ENCODE assay signal across 1 cellular context in the genomic region with DNA sequence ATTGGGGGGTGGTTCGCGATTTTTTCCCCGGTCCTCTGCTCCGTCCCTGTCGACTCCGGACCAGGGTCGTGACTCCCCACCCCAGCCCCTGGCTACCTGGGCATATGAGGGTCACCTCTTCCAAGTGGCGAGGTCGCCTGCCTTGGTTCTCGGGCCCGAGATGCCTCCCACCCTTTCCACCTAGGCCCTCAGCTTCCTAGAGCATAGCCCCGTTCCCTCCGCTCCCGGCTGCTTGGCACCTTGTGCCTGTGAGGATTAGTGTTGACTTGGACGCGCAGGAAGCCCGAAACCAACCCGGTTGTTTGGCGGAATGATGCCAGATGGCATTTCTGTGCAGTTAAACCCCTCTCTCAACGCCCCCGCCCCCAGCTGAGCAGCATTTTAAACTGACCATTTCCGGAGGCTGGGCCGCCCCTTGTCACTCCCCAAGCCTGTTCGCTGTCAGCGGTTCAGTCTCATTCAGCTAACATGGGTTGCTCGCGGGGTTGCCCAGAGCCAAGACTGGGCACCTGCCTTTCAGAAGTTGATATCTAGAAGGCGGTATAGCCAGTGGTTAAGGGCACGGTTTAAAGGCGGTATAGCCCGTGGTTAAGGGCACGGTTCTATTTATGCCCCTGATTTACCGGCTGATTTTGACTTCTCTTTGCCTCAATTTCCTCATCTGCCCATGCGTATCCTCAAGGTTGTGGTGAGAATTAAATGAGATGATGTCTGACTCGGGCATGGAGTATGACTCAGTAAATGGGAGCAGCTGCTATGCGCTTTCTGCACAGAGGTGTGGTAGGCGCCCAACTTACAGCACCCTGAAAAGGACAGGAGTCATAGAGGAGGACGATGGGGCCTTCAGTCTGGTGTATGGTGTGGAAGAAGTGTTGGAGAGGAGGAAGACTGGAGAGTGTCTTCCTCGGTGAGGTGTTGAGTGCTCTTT.
TF ChIP-seq lines count a peak whose summit lies in the region.

No MANE protein-coding gene starts in this region.

TF ChIP-seq in HepG2, 621 proteins besides CTCF, POLR2A, EP300 and RAD21 (continued from another document and continues in another):
- TF ChIP-seq, protein P1, sequence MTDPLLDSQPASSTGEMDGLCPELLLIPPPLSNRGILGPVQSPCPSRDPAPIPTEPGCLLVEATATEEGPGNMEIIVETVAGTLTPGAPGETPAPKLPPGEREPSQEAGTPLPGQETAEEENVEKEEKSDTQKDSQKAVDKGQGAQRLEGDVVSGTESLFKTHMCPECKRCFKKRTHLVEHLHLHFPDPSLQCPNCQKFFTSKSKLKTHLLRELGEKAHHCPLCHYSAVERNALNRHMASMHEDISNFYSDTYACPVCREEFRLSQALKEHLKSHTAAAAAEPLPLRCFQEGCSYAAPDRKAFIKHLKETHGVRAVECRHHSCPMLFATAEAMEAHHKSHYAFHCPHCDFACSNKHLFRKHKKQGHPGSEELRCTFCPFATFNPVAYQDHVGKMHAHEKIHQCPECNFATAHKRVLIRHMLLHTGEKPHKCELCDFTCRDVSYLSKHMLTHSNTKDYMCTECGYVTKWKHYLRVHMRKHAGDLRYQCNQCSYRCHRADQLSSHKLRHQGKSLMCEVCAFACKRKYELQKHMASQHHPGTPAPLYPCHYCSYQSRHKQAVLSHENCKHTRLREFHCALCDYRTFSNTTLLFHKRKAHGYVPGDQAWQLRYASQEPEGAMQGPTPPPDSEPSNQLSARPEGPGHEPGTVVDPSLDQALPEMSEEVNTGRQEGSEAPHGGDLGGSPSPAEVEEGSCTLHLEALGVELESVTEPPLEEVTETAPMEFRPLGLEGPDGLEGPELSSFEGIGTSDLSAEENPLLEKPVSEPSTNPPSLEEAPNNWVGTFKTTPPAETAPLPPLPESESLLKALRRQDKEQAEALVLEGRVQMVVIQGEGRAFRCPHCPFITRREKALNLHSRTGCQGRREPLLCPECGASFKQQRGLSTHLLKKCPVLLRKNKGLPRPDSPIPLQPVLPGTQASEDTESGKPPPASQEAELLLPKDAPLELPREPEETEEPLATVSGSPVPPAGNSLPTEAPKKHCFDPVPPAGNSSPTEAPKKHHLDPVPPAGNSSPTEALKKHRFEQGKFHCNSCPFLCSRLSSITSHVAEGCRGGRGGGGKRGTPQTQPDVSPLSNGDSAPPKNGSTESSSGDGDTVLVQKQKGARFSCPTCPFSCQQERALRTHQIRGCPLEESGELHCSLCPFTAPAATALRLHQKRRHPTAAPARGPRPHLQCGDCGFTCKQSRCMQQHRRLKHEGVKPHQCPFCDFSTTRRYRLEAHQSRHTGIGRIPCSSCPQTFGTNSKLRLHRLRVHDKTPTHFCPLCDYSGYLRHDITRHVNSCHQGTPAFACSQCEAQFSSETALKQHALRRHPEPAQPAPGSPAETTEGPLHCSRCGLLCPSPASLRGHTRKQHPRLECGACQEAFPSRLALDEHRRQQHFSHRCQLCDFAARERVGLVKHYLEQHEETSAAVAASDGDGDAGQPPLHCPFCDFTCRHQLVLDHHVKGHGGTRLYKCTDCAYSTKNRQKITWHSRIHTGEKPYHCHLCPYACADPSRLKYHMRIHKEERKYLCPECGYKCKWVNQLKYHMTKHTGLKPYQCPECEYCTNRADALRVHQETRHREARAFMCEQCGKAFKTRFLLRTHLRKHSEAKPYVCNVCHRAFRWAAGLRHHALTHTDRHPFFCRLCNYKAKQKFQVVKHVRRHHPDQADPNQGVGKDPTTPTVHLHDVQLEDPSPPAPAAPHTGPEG (CRISPR knock-in tag; IDR thresholded peaks at IDR 0.05) = no peak
- TF ChIP-seq RERE (CRISPR knock-in tag; IDR thresholded peaks at IDR 0.05; ENCODE audit: low read depth) (no peak), ZNF777 (CRISPR knock-in tag; IDR thresholded peaks at IDR 0.05) (no peak), ZFX (CRISPR knock-in tag; IDR thresholded peaks at IDR 0.05; ENCODE audit: low read depth) (peak; percentile 73), SYNCRIP (IDR thresholded peaks at IDR 0.05; ENCODE audit: insufficient read depth, low read depth, low read length) (no peak), ZNF333 (CRISPR knock-in tag; IDR thresholded peaks at IDR 0.05; ENCODE audit: borderline replicate concordance) (no peak), ZNF713 (CRISPR knock-in tag; IDR thresholded peaks at IDR 0.05) (no peak), SIX1 (CRISPR knock-in tag; IDR thresholded peaks at IDR 0.05; ENCODE audit: borderline replicate concordance) (no peak), ZNF232 (CRISPR knock-in tag; IDR thresholded peaks at IDR 0.05; ENCODE audit: borderline replicate concordance) (no peak), ZFY (CRISPR knock-in tag; IDR thresholded peaks at IDR 0.05) (peak; percentile 17; the same call in 1 of the 2 replicates), ZNF24 (IDR thresholded peaks at IDR 0.05) (no peak), ZNF30 (CRISPR knock-in tag; IDR thresholded peaks at IDR 0.05) (no peak), KLF16 (CRISPR knock-in tag; IDR thresholded peaks at IDR 0.05) (no peak), NR2F2 (IDR thresholded peaks at IDR 0.05; ENCODE audit: borderline replicate concordance, low read depth) (no peak), ERF (CRISPR knock-in tag; IDR thresholded peaks at IDR 0.05) (0 out of 2 replicates have a peak, but pooled peaks have one; percentile 28), WIZ (CRISPR knock-in tag; IDR thresholded peaks at IDR 0.05) (no peak), THRA (CRISPR knock-in tag; IDR thresholded peaks at IDR 0.05; ENCODE audit: borderline replicate concordance) (no peak), MTF1 (CRISPR knock-in tag; IDR thresholded peaks at IDR 0.05) (no peak), ZNF761 (CRISPR knock-in tag; conservative IDR thresholded peaks at IDR 0.05) (0 out of 2 replicates have a peak, but pooled peaks have one; percentile 22), ZNF775 (CRISPR knock-in tag; IDR thresholded peaks at IDR 0.05; ENCODE audit: borderline replicate concordance) (no peak), ZNF138 (CRISPR knock-in tag; IDR thresholded peaks at IDR 0.05; ENCODE audit: low read depth) (no peak), BCLAF1 (IDR thresholded peaks at IDR 0.05) (no peak), ZNF605 (CRISPR knock-in tag; IDR thresholded peaks at IDR 0.05) (peak; percentile 53; the same call in 1 of the 2 replicates), ADNP (CRISPR knock-in tag; IDR thresholded peaks at IDR 0.05) (no peak), ZNF782 (CRISPR knock-in tag; IDR thresholded peaks at IDR 0.05; ENCODE audit: borderline replicate concordance) (0 out of 2 replicates have a peak, but pooled peaks have one; percentile 63), ZNF792 (CRISPR knock-in tag; IDR thresholded peaks at IDR 0.05) (no peak), ZNF543 (CRISPR knock-in tag; IDR thresholded peaks at IDR 0.05) (0 out of 2 replicates have a peak, but pooled peaks have one; percentile 20), CCAR2 (optimal IDR thresholded peaks at IDR 0.05; ENCODE audit: low read depth, low read length) (no peak)
- TF ChIP-seq, protein P2, sequence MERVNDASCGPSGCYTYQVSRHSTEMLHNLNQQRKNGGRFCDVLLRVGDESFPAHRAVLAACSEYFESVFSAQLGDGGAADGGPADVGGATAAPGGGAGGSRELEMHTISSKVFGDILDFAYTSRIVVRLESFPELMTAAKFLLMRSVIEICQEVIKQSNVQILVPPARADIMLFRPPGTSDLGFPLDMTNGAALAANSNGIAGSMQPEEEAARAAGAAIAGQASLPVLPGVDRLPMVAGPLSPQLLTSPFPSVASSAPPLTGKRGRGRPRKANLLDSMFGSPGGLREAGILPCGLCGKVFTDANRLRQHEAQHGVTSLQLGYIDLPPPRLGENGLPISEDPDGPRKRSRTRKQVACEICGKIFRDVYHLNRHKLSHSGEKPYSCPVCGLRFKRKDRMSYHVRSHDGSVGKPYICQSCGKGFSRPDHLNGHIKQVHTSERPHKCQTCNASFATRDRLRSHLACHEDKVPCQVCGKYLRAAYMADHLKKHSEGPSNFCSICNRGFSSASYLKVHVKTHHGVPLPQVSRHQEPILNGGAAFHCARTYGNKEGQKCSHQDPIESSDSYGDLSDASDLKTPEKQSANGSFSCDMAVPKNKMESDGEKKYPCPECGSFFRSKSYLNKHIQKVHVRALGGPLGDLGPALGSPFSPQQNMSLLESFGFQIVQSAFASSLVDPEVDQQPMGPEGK (CRISPR knock-in tag; IDR thresholded peaks at IDR 0.05) = peak; percentile 41; the same call in 1 of the 2 replicates
- TF ChIP-seq, protein P3, sequence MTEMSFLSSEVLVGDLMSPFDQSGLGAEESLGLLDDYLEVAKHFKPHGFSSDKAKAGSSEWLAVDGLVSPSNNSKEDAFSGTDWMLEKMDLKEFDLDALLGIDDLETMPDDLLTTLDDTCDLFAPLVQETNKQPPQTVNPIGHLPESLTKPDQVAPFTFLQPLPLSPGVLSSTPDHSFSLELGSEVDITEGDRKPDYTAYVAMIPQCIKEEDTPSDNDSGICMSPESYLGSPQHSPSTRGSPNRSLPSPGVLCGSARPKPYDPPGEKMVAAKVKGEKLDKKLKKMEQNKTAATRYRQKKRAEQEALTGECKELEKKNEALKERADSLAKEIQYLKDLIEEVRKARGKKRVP (CRISPR knock-in tag; IDR thresholded peaks at IDR 0.05) = no peak
- TF ChIP-seq, protein P4, sequence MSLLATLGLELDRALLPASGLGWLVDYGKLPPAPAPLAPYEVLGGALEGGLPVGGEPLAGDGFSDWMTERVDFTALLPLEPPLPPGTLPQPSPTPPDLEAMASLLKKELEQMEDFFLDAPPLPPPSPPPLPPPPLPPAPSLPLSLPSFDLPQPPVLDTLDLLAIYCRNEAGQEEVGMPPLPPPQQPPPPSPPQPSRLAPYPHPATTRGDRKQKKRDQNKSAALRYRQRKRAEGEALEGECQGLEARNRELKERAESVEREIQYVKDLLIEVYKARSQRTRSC (CRISPR knock-in tag; IDR thresholded peaks at IDR 0.05; ENCODE audit: low read depth) = no peak
